8 cellular contexts compared by ENCODE assay signal in genomic region chr13:36344886-36345437, GRCh38. TPM values are rescaled to one million over a fixed set of nuclear protein-coding genes. Genes with fewer than 3 reads are reported as not detected.
DNase-seq lines count a peak whose midpoint lies in the region; ATAC-seq and TF ChIP-seq lines count a peak whose summit lies in the region.

No MANE protein-coding gene starts in this region.

- no peaks in the 10 kb centered on the region for H3K9me3 Mint-ChIP-seq in CD4-positive, alpha-beta T cell
- H3K9me3 Mint-ChIP-seq in activated naive CD8-positive, alpha-beta T cell treated with anti-CD3 and anti-CD28 coated beads, Interleukin-2, amount 50 U/mL, for 24 hours: no peaks in the 10 kb centered on the region
- no peaks in the 10 kb centered on the region for H3K9me3 Mint-ChIP-seq in stimulated activated effector memory CD8-positive, alpha-beta T cell treated with anti-CD3 and anti-CD28 coated beads, Interleukin-12 subunit alpha, Interleukin-12 subunit beta, amount 100 ng/mL, for 72 hours

- H3K27me3 Mint-ChIP-seq in CD4-positive, alpha-beta T cell: peaks cover 18% of the 10 kb centered on the region
- peaks cover 3% of the 10 kb centered on the region for H3K27me3 Mint-ChIP-seq in activated naive CD8-positive, alpha-beta T cell treated with anti-CD3 and anti-CD28 coated beads, Interleukin-2, amount 50 U/mL, for 24 hours

- TF ChIP-seq CTCF in CD4-positive, alpha-beta T cell (IDR thresholded peaks at IDR 0.05): no peak

- ATAC-seq in CD4-positive, alpha-beta T cell (ENCODE audit: poor library complexity): peak; percentile 18
- no peak for ATAC-seq in activated naive CD8-positive, alpha-beta T cell treated with anti-CD3 and anti-CD28 coated beads, Interleukin-2, amount 50 U/mL, for 24 hours
- ATAC-seq in stimulated activated effector memory CD8-positive, alpha-beta T cell treated with anti-CD3 and anti-CD28 coated beads, Interleukin-12 subunit alpha, Interleukin-12 subunit beta, amount 100 ng/mL, for 72 hours: no peak
- ATAC-seq in SK-N-SH treated with all-trans-retinoic acid at 6 μM for 48 hours (no peak), GM18873 (IDR thresholded peaks at IDR 0.05; ENCODE audit: low FRiP score, unreplicated experiment) (no peak)

- peaks cover 18% of the 10 kb centered on the region for H3K36me3 Mint-ChIP-seq in CD4-positive, alpha-beta T cell (ENCODE audit: low read depth)
- peaks cover 2% of the 10 kb centered on the region for H3K36me3 Mint-ChIP-seq in activated naive CD8-positive, alpha-beta T cell treated with anti-CD3 and anti-CD28 coated beads, Interleukin-2, amount 50 U/mL, for 24 hours (ENCODE audit: low read depth)
- H3K36me3 Mint-ChIP-seq in stimulated activated effector memory CD8-positive, alpha-beta T cell treated with anti-CD3 and anti-CD28 coated beads, Interleukin-12 subunit alpha, Interleukin-12 subunit beta, amount 100 ng/mL, for 72 hours: peaks cover 6% of the 10 kb centered on the region

- intact Hi-C loops in CD4-positive, alpha-beta T cell (cut with DNase I, micrococcal nuclease): loop anchor here (5.0 to 10.0 kb wide), 5 partner anchors 472 to 2002 kb away; partner anchors contain the start of genes ALG5 (in 1 of the 2), EXOSC8 (in 1 of the 2), RFXAP (in 1 of the 2) and UFM1 (in 1 of the 2)

- peaks cover 50% of the 10 kb centered on the region for H3K4me1 Mint-ChIP-seq in CD4-positive, alpha-beta T cell (ENCODE audit: low read depth)
- H3K4me1 Mint-ChIP-seq in activated naive CD8-positive, alpha-beta T cell treated with anti-CD3 and anti-CD28 coated beads, Interleukin-2, amount 50 U/mL, for 24 hours: peaks cover 30% of the 10 kb centered on the region
- peaks cover 7% of the 10 kb centered on the region for H3K4me1 Mint-ChIP-seq in stimulated activated effector memory CD8-positive, alpha-beta T cell treated with anti-CD3 and anti-CD28 coated beads, Interleukin-12 subunit alpha, Interleukin-12 subunit beta, amount 100 ng/mL, for 72 hours

- H3K27ac Mint-ChIP-seq in CD4-positive, alpha-beta T cell: peak overlapping the region; percentile 100
- H3K27ac Mint-ChIP-seq in activated naive CD8-positive, alpha-beta T cell treated with anti-CD3 and anti-CD28 coated beads, Interleukin-2, amount 50 U/mL, for 24 hours: peak overlapping the region; percentile 90
- peak overlapping the region; percentile 95 for H3K27ac Mint-ChIP-seq in stimulated activated effector memory CD8-positive, alpha-beta T cell treated with anti-CD3 and anti-CD28 coated beads, Interleukin-12 subunit alpha, Interleukin-12 subunit beta, amount 100 ng/mL, for 72 hours

- peak in 3 of 10 experiments; percentile 2 to 12 (median 7) for DNase-seq in CD4-positive, alpha-beta T cell
- DNase-seq in HK-2 (ENCODE audit: unreplicated experiment) (peak; percentile 5), NCI-H2107 (lab: John Stamatoyannopoulos, UW) (no peak)
- DNase-seq in activated naive CD8-positive, alpha-beta T cell treated with anti-CD3 and anti-CD28 coated beads, Interleukin-2, amount 50 U/mL, for 24 hours: peak; percentile 3
- DNase-seq in stimulated activated effector memory CD8-positive, alpha-beta T cell treated with anti-CD3 and anti-CD28 coated beads, Interleukin-12 subunit alpha, Interleukin-12 subunit beta, amount 100 ng/mL, for 72 hours (ENCODE audit: low spot score in 2 of 2): no peak

- peak overlapping the region; percentile 10 for H3K27ac ChIP-seq in CD4-positive, alpha-beta T cell (ENCODE audit: low read depth, low read length)
- H3K27ac ChIP-seq in iPS-20b (ENCODE audit: low read length): no peak overlapping the region

- H3K27me3 ChIP-seq in CD4-positive, alpha-beta T cell (ENCODE audit: control insufficient read depth, insufficient read depth, low read length): no peaks in the 10 kb centered on the region
- peaks cover 20% of the 10 kb centered on the region for H3K27me3 ChIP-seq in iPS-20b (ENCODE audit: insufficient read depth, low read length)

- no peaks in the 10 kb centered on the region for H3K9me3 ChIP-seq in CD4-positive, alpha-beta T cell (ENCODE audit: control insufficient read depth, low read length)
- no peaks in the 10 kb centered on the region for H3K9me3 ChIP-seq in iPS-20b (ENCODE audit: insufficient read depth, low read depth, low read length)

- POLR2A ChIA-PET in CD4-positive, alpha-beta T cell (lab: Charles Lee): interaction anchor here (0.6 to 1.4 kb wide), 4 partner anchors 23 to 655 kb away, joined by 3 to 4 read pairs (median 3); partner anchors contain the start of gene EXOSC8

- CTCF ChIA-PET in CD4-positive, alpha-beta T cell (lab: Charles Lee): no interaction called here

- peaks cover 11% of the 10 kb centered on the region for H3K4me1 ChIP-seq in iPS-20b (ENCODE audit: insufficient read depth, low read length)

- H3K36me3 ChIP-seq in iPS-20b (ENCODE audit: insufficient read depth, low read depth, low read length): no peaks in the 10 kb centered on the region

- peak overlapping the region; percentile 82 for H3K4me3 ChIP-seq in iPS-20b (ENCODE audit: low read length)

- peak overlapping the region; percentile 78 for H3K9ac ChIP-seq in iPS-20b (ENCODE audit: low read depth, low read length)

- H3K4me3 Mint-ChIP-seq in CD4-positive, alpha-beta T cell: peak overlapping the region; percentile 99
- H3K4me3 Mint-ChIP-seq in activated naive CD8-positive, alpha-beta T cell treated with anti-CD3 and anti-CD28 coated beads, Interleukin-2, amount 50 U/mL, for 24 hours: peak overlapping the region; percentile 88
- peak overlapping the region; percentile 82 for H3K4me3 Mint-ChIP-seq in stimulated activated effector memory CD8-positive, alpha-beta T cell treated with anti-CD3 and anti-CD28 coated beads, Interleukin-12 subunit alpha, Interleukin-12 subunit beta, amount 100 ng/mL, for 72 hours

TF ChIP-seq in SK-N-SH treated with all-trans-retinoic acid at 6 μM for 48 hours, 23 proteins besides CTCF, POLR2A, EP300 and RAD21 (continues in another document):
- no peak for TF ChIP-seq PATZ1 (CRISPR knock-in tag; IDR thresholded peaks at IDR 0.05; ENCODE audit: borderline replicate concordance)
- TF ChIP-seq BACH2 (CRISPR knock-in tag; IDR thresholded peaks at IDR 0.05; ENCODE audit: borderline replicate concordance): no peak
- TF ChIP-seq ZC3H10 (CRISPR knock-in tag; IDR thresholded peaks at IDR 0.05): no peak
- TF ChIP-seq CREB5 (CRISPR knock-in tag; IDR thresholded peaks at IDR 0.05; ENCODE audit: low read depth): no peak
- no peak for TF ChIP-seq SNAI2 (CRISPR knock-in tag; IDR thresholded peaks at IDR 0.05)
- TF ChIP-seq OSR1 (CRISPR knock-in tag; IDR thresholded peaks at IDR 0.05): no peak
- TF ChIP-seq ZFP30 (CRISPR knock-in tag; IDR thresholded peaks at IDR 0.05): no peak
- no peak for TF ChIP-seq ARNTL (CRISPR knock-in tag; IDR thresholded peaks at IDR 0.05; ENCODE audit: borderline replicate concordance, low read depth)
- TF ChIP-seq ZNF70 (CRISPR knock-in tag; IDR thresholded peaks at IDR 0.05): no peak
- TF ChIP-seq ESRRG (CRISPR knock-in tag; IDR thresholded peaks at IDR 0.05): no peak
- TF ChIP-seq ZNF565 (CRISPR knock-in tag; conservative IDR thresholded peaks at IDR 0.05; ENCODE audit: low read depth): no peak
- TF ChIP-seq TSHZ2 (CRISPR knock-in tag; IDR thresholded peaks at IDR 0.05): no peak
- no peak for TF ChIP-seq RARB (CRISPR knock-in tag; IDR thresholded peaks at IDR 0.05)

RNA-seq across cellular contexts. Expression of gene SPART, which starts 1.2 kb away (rescaled TPM):
- total RNA-seq in CD4-positive, alpha-beta T cell: 10 to 100 TPM; 22.0 to 22.9 TPM

RNA-seq across cellular contexts. Expression of gene CCDC169, which starts 47.3 kb away (rescaled TPM):
- not detected for total RNA-seq in CD4-positive, alpha-beta T cell

Comparison
In these comparisons a context has a peak if more than half of its experiments do, and no peak if none do; other contexts are left out.
1. DNase-seq: peak in HK-2 (single experiment) and activated naive CD8-positive, alpha-beta T cell treated with anti-CD3 and anti-CD28 coated beads, Interleukin-2, amount 50 U/mL, for 24 hours (single experiment); none in stimulated activated effector memory CD8-positive, alpha-beta T cell treated with anti-CD3 and anti-CD28 coated beads, Interleukin-12 subunit alpha, Interleukin-12 subunit beta, amount 100 ng/mL, for 72 hours (0 of 2) and NCI-H2107 (single experiment).
2. Peak in every context shown above with its lines, with median percentiles within 50 percentile points of each other: H3K27ac Mint-ChIP-seq and H3K4me3 Mint-ChIP-seq.